Comparison of ENCODE assay signal across 25 cellular contexts in the genomic region with DNA sequence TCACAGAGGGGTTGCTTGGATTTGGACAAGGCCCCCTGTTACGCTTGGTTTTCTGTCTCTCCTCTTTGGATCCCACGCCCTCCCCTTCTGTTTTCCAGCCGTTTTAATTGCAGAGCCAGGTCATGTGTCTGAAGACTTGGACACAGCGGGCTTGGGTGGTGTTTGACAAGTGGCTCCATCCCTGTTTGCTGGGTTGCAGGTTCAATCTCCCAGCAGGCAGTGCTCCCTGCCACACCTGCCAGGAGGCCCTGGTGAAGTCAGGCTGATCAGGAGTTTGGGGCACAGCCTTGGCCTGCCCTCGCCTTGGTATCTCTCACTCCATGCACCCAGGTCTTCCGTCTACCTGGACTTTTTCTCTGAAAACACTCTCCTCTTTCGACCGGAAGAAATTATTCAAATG.
"Had no signal": no experiment of that assay in that cellular context is flagged by ENCODE, and none has a peak within 500 bp of the region (broad histone marks: within the 10 kb centered on the region; RNA-seq: fewer than 3 reads in every experiment).

No MANE protein-coding gene starts in this region.

- H3K4me1 ChIP-seq: adrenal gland, psoas muscle had no signal

- H3K4me2 ChIP-seq: hepatocyte had no signal

- DNase-seq: activated B cell treated with CpG ODN at 0.5 μM for 24 hours; activated CD4-positive, alpha-beta T cell treated with anti-CD3 and anti-CD28 coated beads, Interleukin-2, amount 50 U/mL, for 1 hour; activated CD8-positive, alpha-beta T cell treated with anti-CD3 and anti-CD28 coated beads for 36 hours; activated naive CD4-positive, alpha-beta T cell treated with anti-CD3 and anti-CD28 coated beads for 36 hours; activated naive CD8-positive, alpha-beta T cell treated with anti-CD3 and anti-CD28 coated beads for 36 hours; activated T-cell treated with anti-CD3 and anti-CD28 coated beads, Interleukin-2, amount 50 U/mL, for 72 hours; effector memory CD4-positive, alpha-beta T cell; erythroblast; left colon; midbrain; naive thymus-derived CD4-positive, alpha-beta T cell; stimulated activated CD4-positive, alpha-beta T cell treated with anti-CD3 and anti-CD28 coated beads, Interleukin-2, amount 100 ng/mL, for 48 hours; stimulated activated naive CD4-positive, alpha-beta T cell treated with Interleukin-2 at 50 U/mL for 16 hours; T-helper 1 cell had no signal

- ATAC-seq: activated CD8-positive, alpha-beta T cell treated with anti-CD3 and anti-CD28 coated beads for 36 hours; activated T-cell treated with anti-CD3 and anti-CD28 coated beads, Interleukin-2, amount 50 U/mL, for 72 hours; gastroesophageal sphincter; left colon; naive thymus-derived CD4-positive, alpha-beta T cell; psoas muscle had no signal

- H3K27ac ChIP-seq: adrenal gland, cardiac muscle cell, dorsolateral prefrontal cortex, hepatocyte, ovary, psoas muscle, tibial nerve had no signal

- H3K9me3 ChIP-seq: adrenal gland, gastroesophageal sphincter, ovary, psoas muscle, tibial nerve had no signal

- H3K27me3 Mint-ChIP-seq: activated CD8-positive, alpha-beta T cell treated with anti-CD3 and anti-CD28 coated beads for 36 hours; brain had no signal

- H3K9me3 Mint-ChIP-seq: activated B cell treated with CpG ODN at 0.5 μM for 24 hours; activated CD8-positive, alpha-beta T cell treated with anti-CD3 and anti-CD28 coated beads for 36 hours; activated naive CD4-positive, alpha-beta T cell treated with anti-CD3 and anti-CD28 coated beads for 36 hours; activated naive CD8-positive, alpha-beta T cell treated with anti-CD3 and anti-CD28 coated beads for 36 hours; activated T-cell treated with anti-CD3 and anti-CD28 coated beads, Interleukin-2, amount 50 U/mL, for 72 hours; brain; naive thymus-derived CD4-positive, alpha-beta T cell; T-helper 2 cell treated with Interferon-gamma antibody and Interleukin-4, amounts not matched to agents 5 μg/mL and 100 μg/mL, for 36 hours had no signal

- H3K36me3 Mint-ChIP-seq: activated naive CD8-positive, alpha-beta T cell treated with anti-CD3 and anti-CD28 coated beads for 36 hours; brain; naive thymus-derived CD4-positive, alpha-beta T cell had no signal

- H3K27me3 ChIP-seq: adrenal gland, cardiac muscle cell, dorsolateral prefrontal cortex, gastroesophageal sphincter, hepatocyte, ovary, tibial nerve had no signal

- H3K4me3 ChIP-seq: adrenal gland, cardiac muscle cell, coronary artery, dorsolateral prefrontal cortex, gastroesophageal sphincter, hepatocyte, ovary, psoas muscle, tibial nerve had no signal

- H2AFZ ChIP-seq: hepatocyte had no signal

- H3K4me3 Mint-ChIP-seq: activated B cell treated with CpG ODN at 0.5 μM for 24 hours; activated CD8-positive, alpha-beta T cell treated with anti-CD3 and anti-CD28 coated beads for 36 hours; activated naive CD4-positive, alpha-beta T cell treated with anti-CD3 and anti-CD28 coated beads for 36 hours; activated naive CD8-positive, alpha-beta T cell treated with anti-CD3 and anti-CD28 coated beads for 36 hours; activated T-cell treated with anti-CD3 and anti-CD28 coated beads, Interleukin-2, amount 50 U/mL, for 72 hours; brain; naive thymus-derived CD4-positive, alpha-beta T cell; T-helper 2 cell treated with Interferon-gamma antibody and Interleukin-4, amounts not matched to agents 5 μg/mL and 100 μg/mL, for 36 hours had no signal

- H3K27ac Mint-ChIP-seq: activated B cell treated with CpG ODN at 0.5 μM for 24 hours; activated CD8-positive, alpha-beta T cell treated with anti-CD3 and anti-CD28 coated beads for 36 hours; activated naive CD4-positive, alpha-beta T cell treated with anti-CD3 and anti-CD28 coated beads for 36 hours; activated naive CD8-positive, alpha-beta T cell treated with anti-CD3 and anti-CD28 coated beads for 36 hours; activated T-cell treated with anti-CD3 and anti-CD28 coated beads, Interleukin-2, amount 50 U/mL, for 72 hours; naive thymus-derived CD4-positive, alpha-beta T cell; T-helper 2 cell treated with Interferon-gamma antibody and Interleukin-4, amounts not matched to agents 5 μg/mL and 100 μg/mL, for 36 hours had no signal

- H3K36me3 ChIP-seq: adrenal gland, cardiac muscle cell, gastroesophageal sphincter, ovary, tibial nerve had no signal

- H3K4me1 Mint-ChIP-seq: activated B cell treated with CpG ODN at 0.5 μM for 24 hours; activated naive CD8-positive, alpha-beta T cell treated with anti-CD3 and anti-CD28 coated beads for 36 hours had no signal
